ENCODE assay signal across 33 cellular contexts in genomic region chr2:171235262-171235881, GRCh38.
"Had no signal": no experiment of that assay in that cellular context is flagged by ENCODE, and none has a peak within 500 bp of the region (broad histone marks: within the 10 kb centered on the region; RNA-seq: fewer than 3 reads in every experiment).

No MANE protein-coding gene starts in this region.

- ATAC-seq: activated CD4-positive, CD25-positive, alpha-beta regulatory T cell treated with anti-CD3 and anti-CD28 coated beads, Interleukin-2, amount 50 U/mL, for 24 hours; activated CD8-positive, alpha-beta T cell treated with anti-CD3 and anti-CD28 coated beads for 36 hours; activated T-cell treated with anti-CD3 and anti-CD28 coated beads, Interleukin-2, amount 50 U/mL, for 4 hours; activated T-helper 17 cell treated with anti-CD3 and anti-CD28 coated beads, Interleukin-2, amount 50 U/mL, for 72 hours; esophagus mucosa; T-helper 17 cell had no signal

- H3K4me3 Mint-ChIP-seq: activated B cell treated with CpG ODN at 0.5 μM for 24 hours; activated CD8-positive, alpha-beta T cell treated with anti-CD3 and anti-CD28 coated beads for 36 hours; activated naive CD8-positive, alpha-beta T cell; activated T-cell treated with anti-CD3 and anti-CD28 coated beads, Interleukin-2, amount 50 U/mL, for 4 hours; activated T-helper 17 cell treated with anti-CD3 and anti-CD28 coated beads, Interleukin-2, amount 50 U/mL, for 72 hours; T-helper 17 cell; T-helper 2 cell treated with Interferon-gamma antibody and Interleukin-4, amounts not matched to agents 5 μg/mL and 100 μg/mL, for 36 hours had no signal

- H3K36me3 ChIP-seq: brain microvascular endothelial cell, WERI-Rb-1 had no signal

- H3K27me3 Mint-ChIP-seq: activated B cell treated with CpG ODN at 0.5 μM for 24 hours; activated CD8-positive, alpha-beta T cell treated with anti-CD3 and anti-CD28 coated beads for 36 hours; activated naive CD8-positive, alpha-beta T cell; activated T-helper 17 cell treated with anti-CD3 and anti-CD28 coated beads, Interleukin-2, amount 50 U/mL, for 72 hours had no signal

- FAIRE-seq: astrocyte, colon, endometrium, endothelial cell of umbilical vein, frontal cortex had no signal

- H3K9me3 Mint-ChIP-seq: activated B cell treated with CpG ODN at 0.5 μM for 24 hours; activated CD8-positive, alpha-beta T cell treated with anti-CD3 and anti-CD28 coated beads for 36 hours; activated T-cell treated with anti-CD3 and anti-CD28 coated beads, Interleukin-2, amount 50 U/mL, for 4 hours; activated T-helper 17 cell treated with anti-CD3 and anti-CD28 coated beads, Interleukin-2, amount 50 U/mL, for 72 hours; T-helper 2 cell treated with Interferon-gamma antibody and Interleukin-4, amounts not matched to agents 5 μg/mL and 100 μg/mL, for 36 hours had no signal

- DNase-seq: activated B cell treated with CpG ODN at 0.5 μM for 24 hours; activated CD4-positive, alpha-beta T cell treated with anti-CD3 and anti-CD28 coated beads for 48 hours; activated CD4-positive, alpha-beta T cell treated with anti-CD3 and anti-CD28 coated beads, Interleukin-2, amount 50 U/mL, for 1 hour; activated CD4-positive, alpha-beta T cell treated with anti-CD3 and anti-CD28 coated beads, Interleukin-2, amount 50 U/mL, for 48 hours; activated CD8-positive, alpha-beta memory T cell treated with anti-CD3 and anti-CD28 coated beads for 24 hours; activated CD8-positive, alpha-beta T cell treated with anti-CD3 and anti-CD28 coated beads for 36 hours; activated effector memory CD4-positive, alpha-beta T cell treated with Interleukin-2 at 50 U/mL for 16 hours; activated gamma-delta T cell treated with Interleukin-2 at 50 U/mL for 16 hours; activated naive CD4-positive, alpha-beta T cell treated with anti-CD3 and anti-CD28 coated beads, Interleukin-2, amount 50 U/mL, for 16 hours; activated naive CD4-positive, alpha-beta T cell treated with Interleukin-2 at 50 U/mL for 16 hours; activated T-cell treated with anti-CD3 and anti-CD28 coated beads, Interleukin-2, amount 50 U/mL, for 4 hours; amniotic stem cell; anterior cingulate cortex; brain microvascular endothelial cell; caudate nucleus; cortex of kidney; dermis blood vessel endothelial cell; effector CD4-positive, alpha-beta T cell; foreskin fibroblast; head of caudate nucleus; T-helper 17 cell; T1000; WERI-Rb-1 had no signal

- H3K27ac Mint-ChIP-seq: activated B cell treated with CpG ODN at 0.5 μM for 24 hours; activated CD8-positive, alpha-beta T cell treated with anti-CD3 and anti-CD28 coated beads for 36 hours; activated naive CD8-positive, alpha-beta T cell; activated T-helper 17 cell treated with anti-CD3 and anti-CD28 coated beads, Interleukin-2, amount 50 U/mL, for 72 hours; T-helper 17 cell; T-helper 2 cell treated with Interferon-gamma antibody and Interleukin-4, amounts not matched to agents 5 μg/mL and 100 μg/mL, for 36 hours had no signal

- H3K27ac ChIP-seq: brain microvascular endothelial cell, WERI-Rb-1 had no signal

- H3K27me3 ChIP-seq: brain microvascular endothelial cell had no signal
